In genomic region chr9:94611638-94612068, GRCh38 we compare ENCODE assay signal across 14 cellular contexts. TPM values are rescaled to one million over a fixed set of nuclear protein-coding genes. Genes with fewer than 3 reads are reported as not detected.
A peak's percentile ranks its signal among the peaks of the same experiment; 100 is the strongest.
DNase-seq lines count a peak whose midpoint lies in the region; ATAC-seq and TF ChIP-seq lines count a peak whose summit lies in the region.
"Had no signal": no experiment of that assay in that cellular context is flagged by ENCODE, and none has a peak within 500 bp of the region (broad histone marks: within the 10 kb centered on the region; RNA-seq: fewer than 3 reads in every experiment).

No MANE protein-coding gene starts in this region.

- H3K27ac ChIP-seq in mammary epithelial cell (ENCODE audit: insufficient read depth, low read depth, low read length) (no peak overlapping the region), breast epithelium (no peak overlapping the region), mesendoderm (ENCODE audit: low read depth, low read length) (no peak overlapping the region)
- H3K27ac ChIP-seq: coronary artery had no signal

- H3K4me1 ChIP-seq in mammary epithelial cell (ENCODE audit: insufficient read depth, low read length) (no peaks in the 10 kb centered on the region), breast epithelium (no peaks in the 10 kb centered on the region), mesendoderm (ENCODE audit: control insufficient read depth, low read depth, low read length) (peaks cover 7% of the 10 kb centered on the region)

- H2AFZ ChIP-seq in mammary epithelial cell (ENCODE audit: low read depth, low read length) = no peak overlapping the region

- no peak for TF ChIP-seq CTCF in mammary epithelial cell (conservative IDR thresholded peaks at IDR 0.05 in 1 of 2, IDR thresholded peaks at IDR 0.05 in 1 of 2; ENCODE audit: extremely low read depth in 1 of 2, insufficient read depth in 1 of 2, low read depth in 1 of 2, low read length in 2 of 2)
- TF ChIP-seq CTCF in breast epithelium (IDR thresholded peaks at IDR 0.05) = no peak
- TF ChIP-seq CTCF in mesothelial cell of epicardium (IDR thresholded peaks at IDR 0.05; ENCODE audit: unreplicated experiment) = no peak

- in situ Hi-C loops in mammary epithelial cell (cut with MboI; ENCODE audit: low sequenced_read_pairs in 2 of 2) = no loop called here

- H4K8ac ChIP-seq in mesendoderm (ENCODE audit: low read depth, low read length) = no peak overlapping the region

- H3K4ac ChIP-seq in mesendoderm (ENCODE audit: low read depth, low read length) = no peak overlapping the region

- peaks cover 5% of the 10 kb centered on the region for H3K27me3 Mint-ChIP-seq in mesothelial cell of epicardium (ENCODE audit: low read depth)

- H3K4me2 ChIP-seq in mammary epithelial cell (ENCODE audit: insufficient read depth, low read depth, low read length) (no peak overlapping the region), mesendoderm (ENCODE audit: low read length) (no peak overlapping the region)

- no peaks in the 10 kb centered on the region for H4K20me1 ChIP-seq in mammary epithelial cell (ENCODE audit: insufficient read depth, low read length)

- H3K27me3 ChIP-seq in mammary epithelial cell (ENCODE audit: insufficient read depth, low read length) (peaks cover 2% of the 10 kb centered on the region), breast epithelium (no peaks in the 10 kb centered on the region), mesendoderm (ENCODE audit: insufficient read depth, low read length, poor library complexity) (no peaks in the 10 kb centered on the region)

- H3K9ac ChIP-seq in mammary epithelial cell (ENCODE audit: insufficient read depth, low read length) (no peak overlapping the region), mesendoderm (ENCODE audit: low read length) (no peak overlapping the region)

- H3K23ac ChIP-seq in mesendoderm (ENCODE audit: low read length) = no peak overlapping the region

- CTCF ChIA-PET in mammary epithelial cell (lab: Charles Lee; ENCODE audit: low non-redundant PET) = no interaction called here

- H4K5ac ChIP-seq in mesendoderm (ENCODE audit: low read length) = no peak overlapping the region

- no peak overlapping the region for H3K56ac ChIP-seq in mesendoderm (ENCODE audit: low read length)

- H3K4me1 Mint-ChIP-seq in mesothelial cell of epicardium = peaks cover 17% of the 10 kb centered on the region

- ATAC-seq in HG03159 (IDR thresholded peaks at IDR 0.05; ENCODE audit: unreplicated experiment) = no peak
- ATAC-seq in Right ventricle myocardium inferior = no peak

- H3K36me3 ChIP-seq in mammary epithelial cell (ENCODE audit: insufficient read depth, low read length) (no peaks in the 10 kb centered on the region), breast epithelium (no peaks in the 10 kb centered on the region), mesendoderm (ENCODE audit: control insufficient read depth, insufficient read depth, low read length) (no peaks in the 10 kb centered on the region)

- no peak overlapping the region for H3K4me3 Mint-ChIP-seq in mesothelial cell of epicardium

- H3K18ac ChIP-seq in mesendoderm (ENCODE audit: low read length) = no peak overlapping the region

- no peak overlapping the region for H2BK120ac ChIP-seq in mesendoderm (ENCODE audit: low read depth, low read length)

- H3K4me3 ChIP-seq in mammary epithelial cell (replicated peaks in 1 of 3; ENCODE audit: insufficient read depth in 1 of 3, low read depth in 2 of 3, low read length in 3 of 3) = no peak overlapping the region
- H3K4me3 ChIP-seq in breast epithelium = no peak overlapping the region
- H3K4me3 ChIP-seq in mesendoderm (ENCODE audit: low read length) = no peak overlapping the region
- H3K4me3 ChIP-seq: coronary artery, mucosa of descending colon had no signal

- 57% methylated on average over 3 of the region's 3 CpGs for WGBS in mammary epithelial cell (ENCODE audit: low coverage, missing lambda C conversion rate)
- no CpG with 5 or more reads among the region's 3 CpGs for WGBS in mesendoderm (ENCODE audit: extremely low coverage, insufficient coverage, low lambda C conversion rate)

- dilution Hi-C loops in mammary epithelial cell (cut with HindIII; ENCODE audit: low sequenced_read_pairs) = no loop called here

- TF ChIP-seq POLR2A in breast epithelium (IDR thresholded peaks at IDR 0.05) = no peak

- H3K79me1 ChIP-seq in mesendoderm (ENCODE audit: low read length) = no peaks in the 10 kb centered on the region

- no peak overlapping the region for H2AK5ac ChIP-seq in mesendoderm (ENCODE audit: low read length)

- H3K9me3 Mint-ChIP-seq in mesothelial cell of epicardium = no peaks in the 10 kb centered on the region

- no peak overlapping the region for H2BK15ac ChIP-seq in mesendoderm (replicated peaks; ENCODE audit: low read depth)

- no peaks in the 10 kb centered on the region for H3K79me2 ChIP-seq in mammary epithelial cell (ENCODE audit: insufficient read depth, low read length)
- H3K79me2 ChIP-seq in mesendoderm (ENCODE audit: control insufficient read depth, insufficient read depth, low read length) = no peaks in the 10 kb centered on the region

- no TSS peak for BruUV-seq in mammary epithelial cell (replicated peaks; lab: Mats Ljungman, UMichigan)

- H3K36me3 Mint-ChIP-seq in mesothelial cell of epicardium = no peaks in the 10 kb centered on the region

- DNase-seq in mammary epithelial cell = peak; percentile 25
- DNase-seq in breast epithelium (ENCODE audit: low spot score in 2 of 2) = no peak
- peak; percentile 31 for DNase-seq in activated T-cell treated with anti-CD3 and anti-CD28 coated beads, Interleukin-2, amount 50 U/mL, for 1 hour
- DNase-seq in stimulated activated CD4-positive, alpha-beta T cell treated with anti-CD3 and anti-CD28 coated beads, Interleukin-12 subunit alpha, Interleukin-12 subunit beta, amount 100 ng/mL, for 4 hours = peak; percentile 27
- no peak for DNase-seq in mesendoderm
- no peak for DNase-seq in mesothelial cell of epicardium (ENCODE audit: low spot score in 2 of 2, unreplicated experiment in 2 of 2)
- no peak for DNase-seq in Right ventricle myocardium inferior (ENCODE audit: missing footprints)
- DNase-seq: activated gamma-delta T cell, NCI-H82, retina had no signal

- intact Hi-C loops in mammary epithelial cell (cut with micrococcal nuclease) (no loop called here), breast epithelium (cut with DNase I; ENCODE audit: low total_unique reads) (no loop called here), Right ventricle myocardium inferior (cut with DNase I) (no loop called here)

- H3K9me3 ChIP-seq in mammary epithelial cell (replicated peaks; ENCODE audit: insufficient read depth, low read length) (no peaks in the 10 kb centered on the region), breast epithelium (no peaks in the 10 kb centered on the region)
- H3K9me3 ChIP-seq: mucosa of descending colon had no signal

- no peak overlapping the region for H2BK5ac ChIP-seq in mesendoderm (ENCODE audit: low read length)

- H3K27ac Mint-ChIP-seq in mesothelial cell of epicardium = no peak overlapping the region

RNA-seq across cellular contexts. Expression of gene FBP2, which starts 18.0 kb away (rescaled TPM):
- not detected for total RNA-seq in mammary epithelial cell
- polyA plus RNA-seq in mammary epithelial cell = not detected
- not detected for polyA minus RNA-seq in mammary epithelial cell
- not detected for total RNA-seq in breast epithelium
- polyA plus RNA-seq in mesendoderm (2013, experiment 1 of 2) = 0.03 TPM
- polyA plus RNA-seq in mesendoderm (2013, experiment 2 of 2) = 0.03 TPM
- not detected in 3 replicates for total RNA-seq in mesothelial cell of epicardium
- 0.54 TPM for total RNA-seq in Right ventricle myocardium inferior
- total RNA-seq: mucosa of descending colon had no signal
- polyA plus RNA-seq: AG04450 had no signal

RNA-seq across cellular contexts. Expression of gene FBP1, which starts 27.7 kb away (rescaled TPM):
- total RNA-seq in mammary epithelial cell (under 1 TPM in 1 of 2 donors, not detected in 1; 0.17 TPM), breast epithelium (10 to 100 TPM in 2 of 3 donors, 1 to 10 TPM in 1; 7.4 to 41.1 (median 33.4) TPM), mesothelial cell of epicardium (5.3 to 6.5 TPM (median 5.9 TPM) in 3 replicates), Right ventricle myocardium inferior (1.0 TPM)
- polyA plus RNA-seq in mammary epithelial cell = 0.15 TPM
- polyA minus RNA-seq in mammary epithelial cell = not detected
- polyA plus RNA-seq in mesendoderm (2013, experiment 1 of 2) = 1.7 TPM
- polyA plus RNA-seq in mesendoderm (2013, experiment 2 of 2) = 1.2 TPM
- polyA plus RNA-seq: AG04450 had no signal

RNA-seq across cellular contexts. Expression of gene PCAT7, which starts 56.8 kb away (rescaled TPM):
- total RNA-seq in mammary epithelial cell = under 1 TPM in 1 of 2 donors, not detected in 1; 0.17 TPM
- polyA plus RNA-seq in mammary epithelial cell = not detected
- not detected for polyA minus RNA-seq in mammary epithelial cell
- total RNA-seq in breast epithelium = under 1 TPM in 1 of 3 donors, not detected in 2; under 0.01 TPM
- polyA plus RNA-seq in mesendoderm (2013, experiment 1 of 2) = 1.5 TPM
- polyA plus RNA-seq in mesendoderm (2013, experiment 2 of 2) = 2.1 TPM
- total RNA-seq in mesothelial cell of epicardium = 18.5 to 19.0 TPM (median 18.8 TPM) in 3 replicates
- not detected for total RNA-seq in Right ventricle myocardium inferior
- polyA plus RNA-seq: AG04450 had no signal

Comparison
In these comparisons a context has a peak if more than half of its experiments do, and no peak if none do; other contexts are left out.
1. DNase-seq: peak in mammary epithelial cell (single experiment), activated T-cell treated with anti-CD3 and anti-CD28 coated beads, Interleukin-2, amount 50 U/mL, for 1 hour (single experiment) and stimulated activated CD4-positive, alpha-beta T cell treated with anti-CD3 and anti-CD28 coated beads, Interleukin-12 subunit alpha, Interleukin-12 subunit beta, amount 100 ng/mL, for 4 hours (single experiment); none in breast epithelium (0 of 2), mesendoderm (single experiment), mesothelial cell of epicardium (0 of 2) and Right ventricle myocardium inferior (single experiment).
2. RNA of gene PCAT7, which starts 56.8 kb away (total RNA-seq): 18.5 to 19.0 TPM in mesothelial cell of epicardium; 0.17 TPM in mammary epithelial cell, not detected in Right ventricle myocardium inferior (single experiment) and under 0.01 TPM in breast epithelium; every median in the first group is over 10 times any median in the second.